17 cellular contexts compared by ENCODE assay signal in the genomic region with DNA sequence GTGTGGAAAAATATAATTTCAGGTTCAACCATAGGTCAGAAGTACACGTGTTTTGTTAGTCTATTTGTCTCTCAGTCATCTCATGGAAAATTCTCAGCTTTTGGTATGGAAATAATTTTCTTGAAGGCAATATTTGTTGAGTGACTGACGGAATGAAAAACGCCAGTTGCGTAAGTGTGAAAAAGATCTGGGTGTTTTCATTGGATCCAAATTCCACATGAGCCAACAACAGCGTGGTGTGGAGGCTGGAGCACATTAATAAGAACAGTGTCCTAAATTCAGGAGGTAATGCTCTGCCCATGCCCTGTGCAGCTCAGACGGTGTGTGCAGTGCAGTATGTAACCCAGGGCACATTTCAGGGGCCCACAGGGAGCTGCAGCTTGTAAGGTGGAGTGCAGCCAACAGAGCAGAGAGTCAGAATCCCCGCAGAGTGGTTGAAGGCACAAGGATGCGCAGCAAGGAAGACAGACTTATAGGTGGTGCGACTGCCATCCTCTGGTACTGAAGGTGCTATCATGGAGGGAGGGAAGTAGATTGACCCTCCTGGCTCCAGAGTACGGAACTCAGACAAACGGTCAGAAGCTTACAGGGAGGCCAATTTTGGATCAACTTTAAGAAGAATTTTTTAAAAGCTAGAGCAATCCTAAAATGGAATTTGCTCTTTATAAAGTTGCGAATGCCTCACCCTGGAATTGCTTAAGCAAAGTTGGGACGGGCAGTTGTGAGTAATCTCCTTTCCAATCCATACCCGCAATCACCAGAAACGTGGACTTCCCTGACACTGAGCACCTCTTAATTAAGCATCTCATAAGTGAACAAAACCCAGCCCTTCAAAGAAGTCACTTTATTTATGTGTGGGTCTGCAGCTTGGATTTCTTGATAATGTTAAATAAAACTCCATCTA. TPM values are rescaled to one million over a fixed set of nuclear protein-coding genes. Genes with fewer than 3 reads are reported as not detected.
DNase-seq lines count a peak whose midpoint lies in the region; ATAC-seq and TF ChIP-seq lines count a peak whose summit lies in the region.
"Had no signal": no experiment of that assay in that cellular context is flagged by ENCODE, and none has a peak within 500 bp of the region (broad histone marks: within the 10 kb centered on the region; RNA-seq: fewer than 3 reads in every experiment).

No MANE protein-coding gene starts in this region.

- H3K9me3 Mint-ChIP-seq in osteocyte (ENCODE audit: unreplicated experiment) = no peaks in the 10 kb centered on the region
- H3K9me3 Mint-ChIP-seq: activated CD4-positive, alpha-beta memory T cell treated with anti-CD3 and anti-CD28 coated beads for 36 hours; activated T-helper 2 cell treated with anti-CD3 and anti-CD28 coated beads, Interferon-gamma antibody, Interleukin-2, Interleukin-4, amounts not matched to agents 10 μg/mL and 5 μg/mL and 100 μg/mL, durations not matched to agents 14 hours and 24 hours and 36 hours had no signal

- DNase-seq in AG09309 (ENCODE audit: low read depth) = no peak
- DNase-seq in fibroblast of the conjunctiva (ENCODE audit: low read depth) = peak; percentile 76
- no peak for DNase-seq in osteocyte (ENCODE audit: extremely low spot score, unreplicated experiment)
- no peak for DNase-seq in NCI-H2196 treated with DMSO at 0.1 percent for 48 hours (lab: John Stamatoyannopoulos, UW; ENCODE audit: unreplicated experiment)
- DNase-seq in NCI-H2029 treated with DMSO at 0.1 percent for 48 hours (lab: John Stamatoyannopoulos, UW) = no peak
- no peak for DNase-seq in nucleus accumbens (lab: John Stamatoyannopoulos, UW)
- DNase-seq in stimulated activated naive CD8-positive, alpha-beta T cell treated with anti-CD3 and anti-CD28 coated beads, Interleukin-15, Interleukin-2, amounts not matched to agents 100 U/mL and 50 U/mL, for 24 hours = no peak
- DNase-seq: ACHN; activated CD4-positive, alpha-beta memory T cell treated with anti-CD3 and anti-CD28 coated beads for 36 hours; DMS 273 treated with DMSO at 0.1 percent for 48 hours; islet precursor cell; NCI-H1417 treated with DMSO at 0.1 percent for 48 hours; NCI-H524 treated with DMSO at 0.1 percent for 48 hours; small intestine; T1000 had no signal

- H3K36me3 Mint-ChIP-seq in osteocyte (ENCODE audit: unreplicated experiment) = peaks cover 6% of the 10 kb centered on the region
- H3K36me3 Mint-ChIP-seq: activated CD4-positive, alpha-beta memory T cell treated with anti-CD3 and anti-CD28 coated beads for 36 hours had no signal

- no peak for ATAC-seq in stimulated activated naive CD8-positive, alpha-beta T cell treated with anti-CD3 and anti-CD28 coated beads, Interleukin-15, Interleukin-2, amounts not matched to agents 100 U/mL and 50 U/mL, for 24 hours

- peak overlapping the region; percentile 58 for H3K27ac ChIP-seq in adipose tissue (ENCODE audit: low read depth, low read length)

- 67 to 77% (median 68%) methylated on average over 15 of the region's 15 CpGs for WGBS in adipose tissue, 3 donors

- peaks cover 90% of the 10 kb centered on the region for H3K4me1 Mint-ChIP-seq in osteocyte (ENCODE audit: unreplicated experiment)

- H3K4me3 Mint-ChIP-seq in osteocyte (ENCODE audit: unreplicated experiment) = no peak overlapping the region
- H3K4me3 Mint-ChIP-seq: activated CD4-positive, alpha-beta memory T cell treated with anti-CD3 and anti-CD28 coated beads for 36 hours had no signal

- no peaks in the 10 kb centered on the region for H3K27me3 Mint-ChIP-seq in osteocyte (ENCODE audit: unreplicated experiment)

- no peak overlapping the region for H3K4me3 ChIP-seq in AG09309 (ENCODE audit: control insufficient read depth, low read depth, low read length)

- H3K27ac Mint-ChIP-seq in osteocyte (ENCODE audit: unreplicated experiment) = peak overlapping the region; percentile 72
- H3K27ac Mint-ChIP-seq: activated CD4-positive, alpha-beta memory T cell treated with anti-CD3 and anti-CD28 coated beads for 36 hours; activated T-helper 2 cell treated with anti-CD3 and anti-CD28 coated beads, Interferon-gamma antibody, Interleukin-2, Interleukin-4, amounts not matched to agents 10 μg/mL and 5 μg/mL and 100 μg/mL, durations not matched to agents 14 hours and 24 hours and 36 hours had no signal

- TF ChIP-seq CTCF in AG09309 (IDR thresholded peaks at IDR 0.05; ENCODE audit: control insufficient read depth, insufficient read depth, low read depth, low read length, missing control alignments) = peak; percentile 15
- no peak for TF ChIP-seq CTCF in osteocyte (IDR thresholded peaks at IDR 0.05)

RNA-seq across cellular contexts. Expression of a gene that starts 38.0 kb away (rescaled TPM):
- polyA plus RNA-seq in adipose tissue = 10 to 100 TPM; 12.6 to 24.4 (median 13.6) TPM
- 56.2 and 56.5 TPM in 2 replicates for total RNA-seq in osteocyte
- total RNA-seq: activated CD4-positive, alpha-beta memory T cell treated with anti-CD3 and anti-CD28 coated beads for 36 hours; activated T-helper 2 cell treated with anti-CD3 and anti-CD28 coated beads, Interferon-gamma antibody, Interleukin-2, Interleukin-4, amounts not matched to agents 10 μg/mL and 5 μg/mL and 100 μg/mL, durations not matched to agents 14 hours and 24 hours and 36 hours had no signal
